ENCODE assay signal across 13 cellular contexts in genomic region chr10:116961305-116962251, GRCh38. TPM values are rescaled to one million over a fixed set of nuclear protein-coding genes. Genes with fewer than 3 reads are reported as not detected.
DNase-seq lines count a peak whose midpoint lies in the region; ATAC-seq and TF ChIP-seq lines count a peak whose summit lies in the region.
"Had no signal": no experiment of that assay in that cellular context is flagged by ENCODE, and none has a peak within 500 bp of the region (broad histone marks: within the 10 kb centered on the region; RNA-seq: fewer than 3 reads in every experiment).

No MANE protein-coding gene starts in this region.

- CTCF ChIA-PET in activated CD4-positive, alpha-beta memory T cell treated with anti-CD3 and anti-CD28 coated beads for 36 hours (lab: Charles Lee): interaction anchor here (0.6 kb wide), 1 partner anchor 1009 kb away, joined by 3 read pairs; no protein-coding TSS in a partner anchor

- TF ChIP-seq CTCF in foreskin keratinocyte (conservative IDR thresholded peaks at IDR 0.05): no peak

- no peaks in the 10 kb centered on the region for H3K27me3 ChIP-seq in foreskin keratinocyte
- H3K27me3 ChIP-seq: heart left ventricle, SJCRH30, transverse colon had no signal

- intact Hi-C loops in activated CD4-positive, alpha-beta memory T cell treated with anti-CD3 and anti-CD28 coated beads for 36 hours (cut with micrococcal nuclease): no loop called here

- H3K27me3 Mint-ChIP-seq in activated CD4-positive, alpha-beta memory T cell treated with anti-CD3 and anti-CD28 coated beads for 36 hours: no peaks in the 10 kb centered on the region

- no peak overlapping the region for H3K27ac Mint-ChIP-seq in activated CD4-positive, alpha-beta memory T cell treated with anti-CD3 and anti-CD28 coated beads for 36 hours
- H3K27ac Mint-ChIP-seq: activated naive CD8-positive, alpha-beta T cell treated with anti-CD3 and anti-CD28 coated beads for 36 hours had no signal

- peak; percentile 11 for DNase-seq in G401 (ENCODE audit: low spot score)
- peak; percentile 94 to 96 for DNase-seq in NCI-H1930 (lab: John Stamatoyannopoulos, UW)
- DNase-seq in SK-MEL-5 (ENCODE audit: low read depth, low spot score): peak; percentile 95
- DNase-seq in middle frontal gyrus (ENCODE audit: extremely low spot score, low spot score): peak; percentile 74
- no peak for DNase-seq in activated CD4-positive, alpha-beta memory T cell treated with anti-CD3 and anti-CD28 coated beads for 36 hours
- no peak for DNase-seq in foreskin keratinocyte
- no peak for DNase-seq in NCI-H1048 (lab: John Stamatoyannopoulos, UW)
- DNase-seq: activated naive CD8-positive, alpha-beta T cell treated with anti-CD3 and anti-CD28 coated beads for 36 hours; DND-41; heart left ventricle; SJCRH30; transverse colon had no signal

- POLR2A ChIA-PET in activated CD4-positive, alpha-beta memory T cell treated with anti-CD3 and anti-CD28 coated beads for 36 hours (lab: Charles Lee): no interaction called here

- H3K4me3 Mint-ChIP-seq in activated CD4-positive, alpha-beta memory T cell treated with anti-CD3 and anti-CD28 coated beads for 36 hours: no peak overlapping the region
- H3K4me3 Mint-ChIP-seq: activated naive CD8-positive, alpha-beta T cell treated with anti-CD3 and anti-CD28 coated beads for 36 hours had no signal

- H3K4me1 ChIP-seq in foreskin keratinocyte: no peaks in the 10 kb centered on the region
- H3K4me1 ChIP-seq: heart left ventricle, SJCRH30, transverse colon had no signal

- H3K4me1 Mint-ChIP-seq in activated CD4-positive, alpha-beta memory T cell treated with anti-CD3 and anti-CD28 coated beads for 36 hours (ENCODE audit: low read depth): no peaks in the 10 kb centered on the region
- H3K4me1 Mint-ChIP-seq: activated naive CD8-positive, alpha-beta T cell treated with anti-CD3 and anti-CD28 coated beads for 36 hours had no signal

- ATAC-seq in HG03135 (IDR thresholded peaks at IDR 0.05; ENCODE audit: unreplicated experiment): no peak
- ATAC-seq in foreskin keratinocyte: no peak
- ATAC-seq: heart left ventricle had no signal

- no peaks in the 10 kb centered on the region for H3K9me3 Mint-ChIP-seq in activated CD4-positive, alpha-beta memory T cell treated with anti-CD3 and anti-CD28 coated beads for 36 hours
- H3K9me3 Mint-ChIP-seq: activated naive CD8-positive, alpha-beta T cell treated with anti-CD3 and anti-CD28 coated beads for 36 hours had no signal

- in situ Hi-C loops in G401 (cut with HindIII; ENCODE audit: low sequenced_read_pairs) (no loop called here), SK-MEL-5 (cut with HindIII; ENCODE audit: low pct_unique_long_range_greater_than_20kb, low sequenced_read_pairs) (no loop called here)

- H3K36me3 Mint-ChIP-seq in activated CD4-positive, alpha-beta memory T cell treated with anti-CD3 and anti-CD28 coated beads for 36 hours: no peaks in the 10 kb centered on the region
- H3K36me3 Mint-ChIP-seq: activated naive CD8-positive, alpha-beta T cell treated with anti-CD3 and anti-CD28 coated beads for 36 hours had no signal

- no peak overlapping the region for H3K27ac ChIP-seq in foreskin keratinocyte
- H3K27ac ChIP-seq: heart left ventricle, SJCRH30, transverse colon had no signal

RNA-seq across cellular contexts. Expression of gene SHTN1, which starts 43.4 kb away (rescaled TPM):
- total RNA-seq in G401 (2014; rRNA removed; shearing (Covaris generic)): 0.62 and 2.4 TPM in 2 replicates
- total RNA-seq in SK-MEL-5 (2014; rRNA removed; shearing (Covaris generic)): 187 and 201 TPM in 2 replicates
- polyA plus RNA-seq in SK-MEL-5 (2015; cell fraction: cytosol; rRNA removed): 57.3 and 71.1 TPM in 2 replicates
- 323 and 361 TPM in 2 replicates for polyA plus RNA-seq in SK-MEL-5 (2015; cell fraction: nucleus; rRNA removed)
- total RNA-seq in activated CD4-positive, alpha-beta memory T cell treated with anti-CD3 and anti-CD28 coated beads for 36 hours: under 1 TPM; 0.29 to 0.53 TPM
- 19.0 and 21.5 TPM in 2 replicates for total RNA-seq in foreskin keratinocyte
- 8.1 and 8.3 TPM in 2 replicates for polyA plus RNA-seq in foreskin keratinocyte

Comparison
In these comparisons a context has a peak if more than half of its experiments do, and no peak if none do; other contexts are left out.
1. DNase-seq: peak in G401 (single experiment), NCI-H1930 (2 of 2), SK-MEL-5 (single experiment) and middle frontal gyrus (single experiment); none in activated CD4-positive, alpha-beta memory T cell treated with anti-CD3 and anti-CD28 coated beads for 36 hours (single experiment), foreskin keratinocyte (0 of 2) and NCI-H1048 (single experiment).